In the genomic region with DNA sequence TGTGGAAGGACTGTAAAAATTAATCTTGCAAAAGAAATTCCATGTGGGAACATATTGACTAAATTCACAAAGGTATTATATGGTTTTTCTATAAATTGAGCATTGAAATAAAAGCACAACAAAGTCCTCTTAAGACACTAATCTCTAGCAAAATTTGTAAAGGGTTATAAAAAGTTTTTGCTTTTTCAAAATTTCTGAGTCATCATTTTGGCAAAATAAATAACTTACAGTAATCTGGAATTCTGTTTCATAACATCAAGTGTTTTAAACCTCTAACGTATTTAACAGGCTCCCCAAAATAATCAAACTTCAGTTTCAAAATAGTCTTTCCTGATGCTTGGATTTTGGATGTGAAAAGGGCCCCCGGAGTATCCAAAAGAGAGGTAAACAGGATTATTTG, we compare ENCODE assay signal across 28 cellular contexts.
"Had no signal": no experiment of that assay in that cellular context is flagged by ENCODE, and none has a peak within 500 bp of the region (broad histone marks: within the 10 kb centered on the region; RNA-seq: fewer than 3 reads in every experiment).

No MANE protein-coding gene starts in this region.

- ATAC-seq: activated CD4-positive, alpha-beta T cell treated with anti-CD3 and anti-CD28 coated beads for 36 hours; activated CD8-positive, alpha-beta memory T cell treated with anti-CD3 and anti-CD28 coated beads, Interleukin-2, amount 10 ng/mL, durations not matched to agents 7 days and 5 days; activated CD8-positive, alpha-beta T cell treated with anti-CD3 and anti-CD28 coated beads, Interleukin-2, amount 10 ng/mL, durations not matched to agents 7 days and 5 days; activated T-cell treated with anti-CD3 and anti-CD28 coated beads, Interleukin-2, amount 50 U/mL, for 72 hours; effector memory CD8-positive, alpha-beta T cell; sciatic nerve; stimulated activated memory B cell treated with anti-CD40 and anti-IgM and Interleukin-4, amounts not matched to agents 10 μg/mL and 1 μg/mL and 100 μg/mL, for 72 hours; stimulated activated naive CD8-positive, alpha-beta T cell treated with anti-CD3 and anti-CD28 coated beads, Interleukin-15, amount 100 ng/mL, for 72 hours had no signal

- H3K27me3 ChIP-seq: adrenal gland, esophagus muscularis mucosa, neutrophil, uterus had no signal

- DNase-seq: activated CD4-positive, alpha-beta T cell treated with anti-CD3 and anti-CD28 coated beads for 36 hours; activated CD4-positive, CD25-positive, alpha-beta regulatory T cell; activated CD8-positive, alpha-beta memory T cell treated with anti-CD3 and anti-CD28 coated beads, Interleukin-2, amount 10 ng/mL, durations not matched to agents 7 days and 5 days; activated CD8-positive, alpha-beta T cell treated with anti-CD3 and anti-CD28 coated beads, Interleukin-2, amount 10 ng/mL, durations not matched to agents 7 days and 5 days; activated naive CD4-positive, alpha-beta T cell; activated T-cell treated with anti-CD3 and anti-CD28 coated beads, Interleukin-2, amount 50 U/mL, for 72 hours; adrenal gland; aorta; caudate nucleus; cortex of kidney; effector memory CD8-positive, alpha-beta T cell; head of caudate nucleus; hippocampal formation; immature natural killer cell; kidney; naive B cell; nephron progenitor cell; stimulated activated CD4-positive, alpha-beta T cell treated with anti-CD3 and anti-CD28 coated beads, Interleukin-1b, Interleukin-23, amount 100 ng/mL, for 48 hours; stimulated activated CD4-positive, alpha-beta T cell treated with anti-CD3 and anti-CD28 coated beads, Interleukin-4, amount 100 ng/mL, for 4 hours; stimulated activated CD8-positive, alpha-beta memory T cell treated with anti-CD3 and anti-CD28 coated beads, Interleukin-4, amount 100 ng/mL, for 48 hours; stimulated activated naive CD8-positive, alpha-beta T cell treated with anti-CD3 and anti-CD28 coated beads, Interleukin-15, amount 100 ng/mL, for 72 hours; substantia nigra; uterus had no signal

- H3K4me1 ChIP-seq: adrenal gland, esophagus muscularis mucosa, uterus had no signal

- H3K36me3 ChIP-seq: uterus had no signal

- H3K4me3 ChIP-seq: adrenal gland, esophagus muscularis mucosa, skin epidermis, uterus had no signal

- H3K27ac ChIP-seq: adrenal gland, esophagus muscularis mucosa, neutrophil, skin epidermis, uterus had no signal

- FAIRE-seq: kidney had no signal
